8 cellular contexts compared by ENCODE assay signal in genomic region chr1:43947061-43947889, GRCh38. TPM values are rescaled to one million over a fixed set of nuclear protein-coding genes. Genes with fewer than 3 reads are reported as not detected.
DNase-seq lines count a peak whose midpoint lies in the region; ATAC-seq and TF ChIP-seq lines count a peak whose summit lies in the region.

No MANE protein-coding gene starts in this region.

- 4 to 7% (median 5%) methylated on average over 18 to 27 of the region's 27 CpGs for WGBS in stomach, 5 donors

- TF ChIP-seq CTCF in Caco-2 (IDR thresholded peaks at IDR 0.05; ENCODE audit: insufficient read depth in 1 of 2, low read depth in 1 of 2, low read length in 1 of 2, severe bottlenecking in 1 of 2, unreplicated experiment in 1 of 2) (no peak), stomach (IDR thresholded peaks at IDR 0.05) (no peak)

- no peaks in the 10 kb centered on the region for H3K27me3 ChIP-seq in Caco-2 (replicated peaks; ENCODE audit: control insufficient read depth, insufficient read depth, low read length)
- H3K27me3 ChIP-seq in iPS-15b (ENCODE audit: control insufficient read depth, insufficient read depth, low read length) = no peaks in the 10 kb centered on the region
- no peaks in the 10 kb centered on the region for H3K27me3 ChIP-seq in stomach

- BruUV-seq in Caco-2 (replicated peaks; lab: Mats Ljungman, UMichigan) = TSS peak; percentile 42

- no peaks in the 10 kb centered on the region for H3K9me3 Mint-ChIP-seq in Caco-2 (ENCODE audit: unreplicated experiment)
- H3K9me3 Mint-ChIP-seq in activated naive CD8-positive, alpha-beta T cell treated with anti-CD3 and anti-CD28 coated beads, Interleukin-2, amount 50 U/mL, for 24 hours = no peaks in the 10 kb centered on the region

- POLR2A ChIA-PET in Caco-2 (lab: Charles Lee) = interaction anchor here (1.1 kb wide), 1 partner anchor 23 kb away, joined by 4 read pairs; the partner anchor contains the start of gene DPH2

- H3K9me3 ChIP-seq in Caco-2 = no peaks in the 10 kb centered on the region
- no peaks in the 10 kb centered on the region for H3K9me3 ChIP-seq in iPS-15b (ENCODE audit: control insufficient read depth, insufficient read depth, low read length)
- no peaks in the 10 kb centered on the region for H3K9me3 ChIP-seq in stomach

- CTCF ChIA-PET in Caco-2 (lab: Charles Lee) = interaction anchor here (0.6 to 2.4 kb wide), 5 partner anchors 12 to 184 kb away, joined by 3 to 12 read pairs (median 3); no protein-coding TSS in a partner anchor

- intact Hi-C loops in Caco-2 (cut with micrococcal nuclease; ENCODE audit: unreplicated experiment) = no loop called here
- intact Hi-C loops in stomach (cut with DNase I; ENCODE audit: low total_unique reads) = no loop called here

- no peak for TF ChIP-seq EP300 in stomach (IDR thresholded peaks at IDR 0.05)

- H3K4me3 Mint-ChIP-seq in Caco-2 (ENCODE audit: unreplicated experiment) = peak overlapping the region; percentile 80
- peak overlapping the region; percentile 97 for H3K4me3 Mint-ChIP-seq in activated naive CD8-positive, alpha-beta T cell treated with anti-CD3 and anti-CD28 coated beads, Interleukin-2, amount 50 U/mL, for 24 hours

- H3K36me3 ChIP-seq in Caco-2 (ENCODE audit: control insufficient read depth, insufficient read depth, low read length) = no peaks in the 10 kb centered on the region
- H3K36me3 ChIP-seq in iPS-15b (ENCODE audit: control insufficient read depth, insufficient read depth, low read length) = peaks cover 5% of the 10 kb centered on the region
- peaks cover 6 to 22% (median 18%) of the 10 kb centered on the region in 4 donors for H3K36me3 ChIP-seq in stomach

- H3K9ac ChIP-seq in iPS-15b (ENCODE audit: low read depth, low read length) = peak overlapping the region; percentile 88

- H3K4me3 ChIP-seq in Caco-2 (ENCODE audit: low read depth, low read length) = peak overlapping the region; percentile 90
- peak overlapping the region; percentile 90 for H3K4me3 ChIP-seq in iPS-15b (ENCODE audit: low read depth, low read length)
- peak overlapping the region; percentile 63 to 91 (median 82) for H3K4me3 ChIP-seq in stomach

- H3K27ac ChIP-seq in stomach = peak overlapping the region; percentile 96 to 99 (median 97)

- H3K36me3 Mint-ChIP-seq in Caco-2 (ENCODE audit: insufficient read depth, unreplicated experiment) = peaks cover 6% of the 10 kb centered on the region
- H3K36me3 Mint-ChIP-seq in activated naive CD8-positive, alpha-beta T cell treated with anti-CD3 and anti-CD28 coated beads, Interleukin-2, amount 50 U/mL, for 24 hours (ENCODE audit: low read depth) = peaks cover 13% of the 10 kb centered on the region

- no peaks in the 10 kb centered on the region for H3K4me1 Mint-ChIP-seq in Caco-2 (ENCODE audit: low read depth, unreplicated experiment)
- peaks cover 43% of the 10 kb centered on the region for H3K4me1 Mint-ChIP-seq in activated naive CD8-positive, alpha-beta T cell treated with anti-CD3 and anti-CD28 coated beads, Interleukin-2, amount 50 U/mL, for 24 hours

- no peaks in the 10 kb centered on the region for H3K27me3 Mint-ChIP-seq in Caco-2 (ENCODE audit: insufficient read depth, unreplicated experiment)
- no peaks in the 10 kb centered on the region for H3K27me3 Mint-ChIP-seq in activated naive CD8-positive, alpha-beta T cell treated with anti-CD3 and anti-CD28 coated beads, Interleukin-2, amount 50 U/mL, for 24 hours

- peak; percentile 17 for ATAC-seq in HG03045 (IDR thresholded peaks at IDR 0.05; ENCODE audit: unreplicated experiment)
- no peak for ATAC-seq in activated naive CD8-positive, alpha-beta T cell treated with anti-CD3 and anti-CD28 coated beads, Interleukin-2, amount 50 U/mL, for 24 hours
- no peak for ATAC-seq in GM18870 (IDR thresholded peaks at IDR 0.05; ENCODE audit: unreplicated experiment)

- H3K27ac Mint-ChIP-seq in Caco-2 (ENCODE audit: unreplicated experiment) = peak overlapping the region; percentile 58
- peak overlapping the region; percentile 98 for H3K27ac Mint-ChIP-seq in activated naive CD8-positive, alpha-beta T cell treated with anti-CD3 and anti-CD28 coated beads, Interleukin-2, amount 50 U/mL, for 24 hours

- H3K4me1 ChIP-seq in Caco-2 (no peaks in the 10 kb centered on the region), iPS-15b (ENCODE audit: control insufficient read depth, insufficient read depth, low read length) (peaks cover 5% of the 10 kb centered on the region), stomach (peaks cover 32 to 56% (median 43%) of the 10 kb centered on the region in 4 donors)

- DNase-seq in Caco-2 = no peak
- no peak for DNase-seq in activated naive CD8-positive, alpha-beta T cell treated with anti-CD3 and anti-CD28 coated beads, Interleukin-2, amount 50 U/mL, for 24 hours
- DNase-seq in stomach = no peak
- DNase-seq in NCI-H1092 treated with DMSO at 0.1 percent for 48 hours (lab: John Stamatoyannopoulos, UW) = no peak
- DNase-seq in NCI-H345 treated with DMSO at 0.1 percent for 48 hours (lab: John Stamatoyannopoulos, UW; ENCODE audit: unreplicated experiment) = no peak

- TF ChIP-seq POLR2A in stomach (IDR thresholded peaks at IDR 0.05) = no peak

RNA-seq across cellular contexts. Expression of gene IPO13, which starts 0.5 kb away (rescaled TPM):
- 14.1 and 15.9 TPM in 2 replicates for total RNA-seq in Caco-2 (2022)
- 10 to 100 TPM in 3 of 5 donors, 1 to 10 TPM in 2; 6.2 to 54.5 (median 15.9) TPM for total RNA-seq in stomach
- polyA plus RNA-seq in stomach = 10 to 100 TPM; 14.2 to 26.5 (median 22.6) TPM

RNA-seq across cellular contexts. Expression of gene ARTN, which starts 13.7 kb away (rescaled TPM):
- total RNA-seq in Caco-2 (2022) (0.26 TPM in 1 of 2 replicates, not detected in the other), stomach (1 to 10 TPM in 2 of 5 donors, not detected in 3; 1.2 to 4.0 TPM)
- polyA plus RNA-seq in stomach = 1 to 10 TPM in 1 of 3 donors, under 1 TPM in 1, not detected in 1; 0.44 to 4.8 TPM

RNA-seq across cellular contexts. Expression of gene DPH2, which starts 22.5 kb away (rescaled TPM):
- total RNA-seq in Caco-2 (2022) (29.0 and 29.5 TPM in 2 replicates), stomach (10 to 100 TPM in 4 of 5 donors, 1 to 10 TPM in 1; 6.4 to 93.2 (median 26.8) TPM)
- polyA plus RNA-seq in stomach = 10 to 100 TPM; 10.2 to 13.7 (median 11.6) TPM

RNA-seq across cellular contexts. Expression of gene ATP6V0B, which starts 27.5 kb away (rescaled TPM):
- total RNA-seq in Caco-2 (2022) (89.9 and 91.2 TPM in 2 replicates), stomach (100 to 1,000 TPM in 1 of 5 donors, 10 to 100 TPM in 4; 32.1 to 142 (median 85.2) TPM)
- polyA plus RNA-seq in stomach = 100 to 1,000 TPM in 2 of 3 donors, 10 to 100 TPM in 1; 94.7 to 188 (median 162) TPM

RNA-seq across cellular contexts. Expression of gene B4GALT2, which starts 31.7 kb away (rescaled TPM):
- total RNA-seq in Caco-2 (2022) (28.6 and 31.5 TPM in 2 replicates), stomach (10 to 100 TPM; 15.2 to 30.9 (median 23.8) TPM)
- polyA plus RNA-seq in stomach = 10 to 100 TPM; 19.9 to 37.4 (median 21.3) TPM
